ENCODE assay signal across 18 cellular contexts in genomic region chr7:24800667-24801066, GRCh38. TPM values are rescaled to one million over a fixed set of nuclear protein-coding genes. Genes with fewer than 3 reads are reported as not detected.
DNase-seq lines count a peak whose midpoint lies in the region; ATAC-seq and TF ChIP-seq lines count a peak whose summit lies in the region.
"Had no signal": no experiment of that assay in that cellular context is flagged by ENCODE, and none has a peak within 500 bp of the region (broad histone marks: within the 10 kb centered on the region; RNA-seq: fewer than 3 reads in every experiment).

No MANE protein-coding gene starts in this region.

- H3K4me1 Mint-ChIP-seq in activated CD4-positive, alpha-beta T cell treated with anti-CD3 and anti-CD28 coated beads, Interleukin-2, amount 10 ng/mL, durations not matched to agents 7 days and 5 days: peaks cover 19% of the 10 kb centered on the region
- peaks cover 8 to 11% of the 10 kb centered on the region in 2 donors for H3K4me1 Mint-ChIP-seq in natural killer cell treated with Interleukin-12 subunit alpha and Interleukin-12 subunit beta and Interleukin-15 and Interleukin-18, amount 100 ng/mL, for 72 hours (ENCODE audit: low read depth in 2 of 2)
- peaks cover 4 to 5% of the 10 kb centered on the region in 2 donors for H3K4me1 Mint-ChIP-seq in natural killer cell
- peaks cover 10% of the 10 kb centered on the region for H3K4me1 Mint-ChIP-seq in activated CD8-positive, alpha-beta T cell treated with anti-CD3 and anti-CD28 coated beads, Interleukin-2, amount 10 ng/mL, durations not matched to agents 7 days and 5 days (ENCODE audit: low read depth)
- H3K4me1 Mint-ChIP-seq in naive thymus-derived CD4-positive, alpha-beta T cell: peaks cover 0 to 10% (median 6%) of the 10 kb centered on the region in 7 donors
- H3K4me1 Mint-ChIP-seq: CD14-positive monocyte had no signal

- POLR2A ChIA-PET in activated CD4-positive, alpha-beta T cell treated with anti-CD3 and anti-CD28 coated beads, Interleukin-2, amount 10 ng/mL, durations not matched to agents 7 days and 5 days (lab: Charles Lee): no interaction called here
- POLR2A ChIA-PET in activated CD8-positive, alpha-beta T cell treated with anti-CD3 and anti-CD28 coated beads, Interleukin-2, amount 10 ng/mL, durations not matched to agents 7 days and 5 days (lab: Charles Lee): no interaction called here
- POLR2A ChIA-PET in naive thymus-derived CD4-positive, alpha-beta T cell (lab: Charles Lee): no interaction called here

- peaks cover 0 to 22% (median 10%) of the 10 kb centered on the region in 3 experiments for H3K36me3 ChIP-seq in naive thymus-derived CD4-positive, alpha-beta T cell (ENCODE audit: control insufficient read depth in 2 of 3, insufficient read depth in 3 of 3, low read length in 3 of 3)

- CTCF ChIA-PET in activated CD4-positive, alpha-beta T cell treated with anti-CD3 and anti-CD28 coated beads, Interleukin-2, amount 10 ng/mL, durations not matched to agents 7 days and 5 days (lab: Charles Lee): interaction anchor here (0.6 to 1.5 kb wide), 8 partner anchors 20 to 1262 kb away, joined by 3 to 4 read pairs (median 4); partner anchors contain the start of gene OSBPL3
- CTCF ChIA-PET in activated CD8-positive, alpha-beta T cell treated with anti-CD3 and anti-CD28 coated beads, Interleukin-2, amount 10 ng/mL, durations not matched to agents 7 days and 5 days (lab: Charles Lee): interaction anchor here (1.3 to 3.1 kb wide), 4 partner anchors 12 to 297 kb away, joined by 4 to 22 read pairs (median 6); no protein-coding TSS in a partner anchor
- CTCF ChIA-PET in naive thymus-derived CD4-positive, alpha-beta T cell (lab: Charles Lee): interaction anchor here (1.6 kb wide), 1 partner anchor 12 kb away, joined by 5 read pairs; no protein-coding TSS in a partner anchor

- intact Hi-C loops in natural killer cell (cut with micrococcal nuclease): no loop called here
- intact Hi-C loops in naive thymus-derived CD4-positive, alpha-beta T cell (cut with micrococcal nuclease): no loop called here

- H3K4me1 ChIP-seq in naive thymus-derived CD4-positive, alpha-beta T cell (ENCODE audit: control insufficient read depth in 2 of 2, insufficient read depth in 2 of 2, low read length in 2 of 2): no peaks in the 10 kb centered on the region

- no peaks in the 10 kb centered on the region for H3K27me3 Mint-ChIP-seq in activated CD4-positive, alpha-beta T cell treated with anti-CD3 and anti-CD28 coated beads, Interleukin-2, amount 10 ng/mL, durations not matched to agents 7 days and 5 days
- H3K27me3 Mint-ChIP-seq in natural killer cell treated with Interleukin-12 subunit alpha and Interleukin-12 subunit beta and Interleukin-15 and Interleukin-18, amount 100 ng/mL, for 72 hours: no peaks in the 10 kb centered on the region
- H3K27me3 Mint-ChIP-seq in natural killer cell (ENCODE audit: low read depth in 2 of 2): no peaks in the 10 kb centered on the region
- no peaks in the 10 kb centered on the region for H3K27me3 Mint-ChIP-seq in activated CD8-positive, alpha-beta T cell treated with anti-CD3 and anti-CD28 coated beads, Interleukin-2, amount 10 ng/mL, durations not matched to agents 7 days and 5 days (ENCODE audit: low read depth)
- H3K27me3 Mint-ChIP-seq in naive thymus-derived CD4-positive, alpha-beta T cell: no peaks in the 10 kb centered on the region

- H3K4me3 Mint-ChIP-seq in activated CD4-positive, alpha-beta T cell treated with anti-CD3 and anti-CD28 coated beads, Interleukin-2, amount 10 ng/mL, durations not matched to agents 7 days and 5 days: no peak overlapping the region
- H3K4me3 Mint-ChIP-seq in natural killer cell treated with Interleukin-12 subunit alpha and Interleukin-12 subunit beta and Interleukin-15 and Interleukin-18, amount 100 ng/mL, for 72 hours: peak overlapping the region; percentile 40
- H3K4me3 Mint-ChIP-seq in natural killer cell: no peak overlapping the region
- H3K4me3 Mint-ChIP-seq in activated CD8-positive, alpha-beta T cell treated with anti-CD3 and anti-CD28 coated beads, Interleukin-2, amount 10 ng/mL, durations not matched to agents 7 days and 5 days: no peak overlapping the region
- peak overlapping the region in 1 of 10 donors; percentile 48 for H3K4me3 Mint-ChIP-seq in naive thymus-derived CD4-positive, alpha-beta T cell
- H3K4me3 Mint-ChIP-seq: CD14-positive monocyte had no signal

- peak; percentile 69 to 92 for ATAC-seq in natural killer cell treated with Interleukin-12 subunit alpha and Interleukin-12 subunit beta and Interleukin-15 and Interleukin-18, amount 100 ng/mL, for 72 hours
- no peak for ATAC-seq in natural killer cell
- no peak for ATAC-seq in activated CD8-positive, alpha-beta T cell treated with anti-CD3 and anti-CD28 coated beads, Interleukin-2, amount 10 ng/mL, durations not matched to agents 7 days and 5 days
- no peak for ATAC-seq in naive thymus-derived CD4-positive, alpha-beta T cell

- no peak for DNase-seq in activated CD4-positive, alpha-beta T cell treated with anti-CD3 and anti-CD28 coated beads, Interleukin-2, amount 10 ng/mL, durations not matched to agents 7 days and 5 days
- no peak for DNase-seq in activated CD4-positive, alpha-beta T cell treated with anti-CD3 and anti-CD28 coated beads, Interleukin-2, amount 50 U/mL, for 48 hours
- DNase-seq in natural killer cell treated with Interleukin-12 subunit alpha and Interleukin-12 subunit beta and Interleukin-15 and Interleukin-18, amount 100 ng/mL, for 72 hours (ENCODE audit: low spot score): no peak
- DNase-seq in natural killer cell (no peak), NCI-H2227 treated with DMSO at 0.1 percent for 48 hours (lab: John Stamatoyannopoulos, UW) (no peak)
- DNase-seq in activated CD8-positive, alpha-beta T cell treated with anti-CD3 and anti-CD28 coated beads, Interleukin-2, amount 10 ng/mL, durations not matched to agents 7 days and 5 days: no peak
- no peak for DNase-seq in naive thymus-derived CD4-positive, alpha-beta T cell
- DNase-seq: NCI-H1092 treated with DMSO at 0.1 percent for 48 hours; NCI-H146; NCI-H2029 treated with DMSO at 0.1 percent for 48 hours; NCI-H345; NCI-H524; NCI-H774; NK-92 treated with Interleukin-12 subunit alpha and Interleukin-12 subunit beta, amount 100 ng/mL, for 24 hours; SHP77 treated with DMSO at 0.1 percent for 48 hours had no signal

- peaks cover 9% of the 10 kb centered on the region for H3K9me3 Mint-ChIP-seq in activated CD4-positive, alpha-beta T cell treated with anti-CD3 and anti-CD28 coated beads, Interleukin-2, amount 10 ng/mL, durations not matched to agents 7 days and 5 days
- H3K9me3 Mint-ChIP-seq in natural killer cell treated with Interleukin-12 subunit alpha and Interleukin-12 subunit beta and Interleukin-15 and Interleukin-18, amount 100 ng/mL, for 72 hours: no peaks in the 10 kb centered on the region
- no peaks in the 10 kb centered on the region for H3K9me3 Mint-ChIP-seq in natural killer cell
- peaks cover 3% of the 10 kb centered on the region for H3K9me3 Mint-ChIP-seq in activated CD8-positive, alpha-beta T cell treated with anti-CD3 and anti-CD28 coated beads, Interleukin-2, amount 10 ng/mL, durations not matched to agents 7 days and 5 days (ENCODE audit: insufficient read depth)
- H3K9me3 Mint-ChIP-seq in naive thymus-derived CD4-positive, alpha-beta T cell: peaks cover 0 to 7% (median 0%) of the 10 kb centered on the region in 11 donors
- H3K9me3 Mint-ChIP-seq: CD14-positive monocyte had no signal

- H3K27ac ChIP-seq in naive thymus-derived CD4-positive, alpha-beta T cell (ENCODE audit: low read depth, low read length): no peak overlapping the region
- H3K27ac ChIP-seq: KMS-11, RWPE1 had no signal

- TF ChIP-seq CTCF in natural killer cell (IDR thresholded peaks at IDR 0.05): no peak

- H3K9me3 ChIP-seq in naive thymus-derived CD4-positive, alpha-beta T cell (ENCODE audit: control insufficient read depth in 2 of 3, low read length in 3 of 3): no peaks in the 10 kb centered on the region

- H3K27ac Mint-ChIP-seq in activated CD4-positive, alpha-beta T cell treated with anti-CD3 and anti-CD28 coated beads, Interleukin-2, amount 10 ng/mL, durations not matched to agents 7 days and 5 days: peak overlapping the region; percentile 55
- H3K27ac Mint-ChIP-seq in natural killer cell treated with Interleukin-12 subunit alpha and Interleukin-12 subunit beta and Interleukin-15 and Interleukin-18, amount 100 ng/mL, for 72 hours: peak overlapping the region; percentile 49 to 63
- H3K27ac Mint-ChIP-seq in natural killer cell: no peak overlapping the region
- H3K27ac Mint-ChIP-seq in activated CD8-positive, alpha-beta T cell treated with anti-CD3 and anti-CD28 coated beads, Interleukin-2, amount 10 ng/mL, durations not matched to agents 7 days and 5 days: peak overlapping the region; percentile 69
- peak overlapping the region in 1 of 9 donors; percentile 73 for H3K27ac Mint-ChIP-seq in naive thymus-derived CD4-positive, alpha-beta T cell
- H3K27ac Mint-ChIP-seq: CD14-positive monocyte had no signal

- H3K4me3 ChIP-seq in naive thymus-derived CD4-positive, alpha-beta T cell (ENCODE audit: low read length): no peak overlapping the region

- no peaks in the 10 kb centered on the region for H3K27me3 ChIP-seq in naive thymus-derived CD4-positive, alpha-beta T cell (ENCODE audit: control insufficient read depth in 2 of 2, insufficient read depth in 2 of 2, low read length in 2 of 2)

- peaks cover 56% of the 10 kb centered on the region for H3K36me3 Mint-ChIP-seq in activated CD4-positive, alpha-beta T cell treated with anti-CD3 and anti-CD28 coated beads, Interleukin-2, amount 10 ng/mL, durations not matched to agents 7 days and 5 days (ENCODE audit: low read depth)
- H3K36me3 Mint-ChIP-seq in natural killer cell treated with Interleukin-12 subunit alpha and Interleukin-12 subunit beta and Interleukin-15 and Interleukin-18, amount 100 ng/mL, for 72 hours: peaks cover 40% of the 10 kb centered on the region
- peaks cover 42% of the 10 kb centered on the region for H3K36me3 Mint-ChIP-seq in natural killer cell
- H3K36me3 Mint-ChIP-seq in activated CD8-positive, alpha-beta T cell treated with anti-CD3 and anti-CD28 coated beads, Interleukin-2, amount 10 ng/mL, durations not matched to agents 7 days and 5 days (ENCODE audit: low read depth): peaks cover 69% of the 10 kb centered on the region
- peaks cover 19 to 68% (median 56%) of the 10 kb centered on the region in 5 donors for H3K36me3 Mint-ChIP-seq in naive thymus-derived CD4-positive, alpha-beta T cell

RNA-seq across cellular contexts. Expression of gene GSDME, which starts 43.4 kb away (rescaled TPM):
- 1 to 10 TPM; 1.8 to 2.1 TPM for total RNA-seq in activated CD4-positive, alpha-beta T cell treated with anti-CD3 and anti-CD28 coated beads, Interleukin-2, amount 10 ng/mL, durations not matched to agents 7 days and 5 days
- 1 to 10 TPM; 3.5 to 5.2 TPM for total RNA-seq in natural killer cell treated with Interleukin-12 subunit alpha and Interleukin-12 subunit beta and Interleukin-15 and Interleukin-18, amount 100 ng/mL, for 72 hours
- under 1 TPM in 2 of 3 donors, not detected in 1; 0.20 to 0.31 TPM for total RNA-seq in natural killer cell
- total RNA-seq in activated CD8-positive, alpha-beta T cell treated with anti-CD3 and anti-CD28 coated beads, Interleukin-2, amount 10 ng/mL, durations not matched to agents 7 days and 5 days: 1 to 10 TPM; 2.9 to 3.0 TPM
- 1 to 10 TPM in 2 of 5 experiments, under 1 TPM in 3; 0.42 to 5.0 (median 0.92) TPM for total RNA-seq in naive thymus-derived CD4-positive, alpha-beta T cell
- under 1 TPM in 1 of 2 donors, not detected in 1; 0.41 TPM for polyA plus RNA-seq in naive thymus-derived CD4-positive, alpha-beta T cell

Comparison
In these comparisons a context has a peak if more than half of its experiments do, and no peak if none do; other contexts are left out.
1. H3K27ac Mint-ChIP-seq: peak in activated CD4-positive, alpha-beta T cell treated with anti-CD3 and anti-CD28 coated beads, Interleukin-2, amount 10 ng/mL, durations not matched to agents 7 days and 5 days (single experiment), natural killer cell treated with Interleukin-12 subunit alpha and Interleukin-12 subunit beta and Interleukin-15 and Interleukin-18, amount 100 ng/mL, for 72 hours (2 of 2) and activated CD8-positive, alpha-beta T cell treated with anti-CD3 and anti-CD28 coated beads, Interleukin-2, amount 10 ng/mL, durations not matched to agents 7 days and 5 days (single experiment); none in natural killer cell (0 of 2).
2. ATAC-seq: peak in natural killer cell treated with Interleukin-12 subunit alpha and Interleukin-12 subunit beta and Interleukin-15 and Interleukin-18, amount 100 ng/mL, for 72 hours (2 of 2); none in natural killer cell (0 of 3), activated CD8-positive, alpha-beta T cell treated with anti-CD3 and anti-CD28 coated beads, Interleukin-2, amount 10 ng/mL, durations not matched to agents 7 days and 5 days (single experiment) and naive thymus-derived CD4-positive, alpha-beta T cell (single experiment).